Comparison of ENCODE assay signal across 8 cellular contexts in the genomic region with DNA sequence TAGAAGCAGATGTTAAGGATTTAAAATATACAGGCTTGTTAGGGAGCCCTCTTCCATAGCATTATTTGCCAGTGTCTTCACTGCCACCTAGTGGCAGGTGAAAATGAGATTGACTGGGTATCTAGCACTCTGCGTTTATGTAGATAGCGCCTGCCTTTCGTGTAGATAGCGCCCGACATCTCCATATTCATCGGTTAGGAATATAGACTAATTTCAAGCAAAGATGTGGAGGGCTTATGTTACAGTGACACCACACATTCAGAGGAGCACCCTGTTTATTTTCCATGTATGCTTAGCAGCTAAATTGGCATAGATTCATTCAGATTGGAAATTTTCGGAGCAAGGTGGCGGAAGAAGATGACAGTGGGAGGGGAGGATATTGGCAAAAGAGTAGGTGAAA.
DNase-seq lines count a peak whose midpoint lies in the region; ATAC-seq and TF ChIP-seq lines count a peak whose summit lies in the region.

No MANE protein-coding gene starts in this region.

- ATAC-seq in GM21515 (IDR thresholded peaks at IDR 0.05; ENCODE audit: unreplicated experiment) = peak; percentile 89

- H3K9me3 Mint-ChIP-seq in brain = no peaks in the 10 kb centered on the region

- 26% methylated on average over 8 of the region's 8 CpGs for WGBS in testis, 2 donors

- H3K4me3 ChIP-seq in HL-60 (replicated peaks; ENCODE audit: insufficient read depth, low read length) (no peak overlapping the region), testis (no peak overlapping the region)

- TF ChIP-seq CTCF in HL-60 (IDR thresholded peaks at IDR 0.05; ENCODE audit: insufficient read depth, low read length) (peak; percentile 52), brain (conservative IDR thresholded peaks at IDR 0.05) (peak; percentile 70 to 81), testis (IDR thresholded peaks at IDR 0.05) (peak in 1 of 3 experiments; percentile 47)

- no peak for TF ChIP-seq POLR2A in testis (IDR thresholded peaks at IDR 0.05)

- H3K27ac Mint-ChIP-seq in brain = no peak overlapping the region

- no peaks in the 10 kb centered on the region for H3K9me3 ChIP-seq in testis

- H3K4me3 Mint-ChIP-seq in brain = no peak overlapping the region

- peak; percentile 31 for DNase-seq in activated CD4-positive, alpha-beta T cell treated with anti-CD3 and anti-CD28 coated beads for 48 hours
- no peak for DNase-seq in activated CD4-positive, alpha-beta T cell treated with anti-CD3 and anti-CD28 coated beads for 1 hour
- DNase-seq in HL-60 (ENCODE audit: low read depth in 1 of 2, low spot score in 1 of 2) (peak; percentile 22 to 61), NCI-H82 treated with DMSO at 0.1 percent for 48 hours (lab: John Stamatoyannopoulos, UW; ENCODE audit: unreplicated experiment) (peak; percentile 36), islet precursor cell (peak; percentile 78), testis (peak; percentile 84)

- no peak overlapping the region for H3K27ac ChIP-seq in HL-60 (replicated peaks)
- no peak overlapping the region for H3K27ac ChIP-seq in testis

- no peaks in the 10 kb centered on the region for H3K36me3 Mint-ChIP-seq in brain

- no peaks in the 10 kb centered on the region for H3K36me3 ChIP-seq in testis (ENCODE audit: low read depth, missing control alignments)

- no peaks in the 10 kb centered on the region for H3K27me3 Mint-ChIP-seq in brain

- H3K4me1 Mint-ChIP-seq in brain = no peaks in the 10 kb centered on the region

- H3K4me1 ChIP-seq in testis = no peaks in the 10 kb centered on the region

- H3K27me3 ChIP-seq in HL-60 (ENCODE audit: insufficient read depth, poor library complexity, severe bottlenecking) (no peaks in the 10 kb centered on the region), testis (no peaks in the 10 kb centered on the region)

- intact Hi-C loops in testis (cut with DNase I; ENCODE audit: low total_unique reads) = no loop called here
